In the genomic region with DNA sequence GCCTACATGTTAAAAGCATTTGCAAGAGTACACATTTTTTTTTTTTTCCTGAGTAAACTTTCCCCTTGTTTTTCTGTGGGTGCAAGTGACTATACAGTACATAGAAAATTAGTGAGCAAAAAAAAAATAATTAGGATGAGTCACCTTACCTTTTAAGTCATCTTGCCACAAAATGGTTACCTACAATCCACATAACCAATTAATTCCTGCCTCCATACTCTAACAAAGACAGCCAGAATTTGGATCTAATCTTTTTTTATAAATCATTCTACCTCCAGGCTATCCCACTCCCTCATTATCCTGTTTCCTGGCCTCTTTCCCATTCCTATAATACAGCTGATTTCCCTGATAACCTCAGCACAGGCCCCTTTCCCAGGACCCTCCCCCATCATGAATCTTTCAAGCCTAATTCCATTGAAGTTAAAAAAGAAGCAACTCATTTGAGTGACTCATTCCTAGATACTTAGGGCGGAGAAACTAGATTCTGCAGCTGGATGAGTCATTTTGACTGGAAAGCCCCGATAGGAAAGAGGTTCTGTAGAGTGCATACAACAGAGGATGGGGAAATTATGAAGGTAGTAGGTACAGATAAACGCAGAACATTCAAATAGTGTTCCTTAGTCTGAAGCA, we compare ENCODE assay signal across 8 cellular contexts.
DNase-seq lines count a peak whose midpoint lies in the region; ATAC-seq, FAIRE-seq and TF ChIP-seq lines count a peak whose summit lies in the region.

No MANE protein-coding gene starts in this region.

- BruUV-seq in PC-9 (replicated peaks; lab: Mats Ljungman, UMichigan) = no TSS peak

- peaks cover 25% of the 10 kb centered on the region; the same call in 1 of the 2 replicates for H3K9me3 ChIP-seq in PC-9 (ENCODE audit: insufficient read depth, low read depth)
- H3K9me3 ChIP-seq in naive thymus-derived CD4-positive, alpha-beta T cell (ENCODE audit: control insufficient read depth in 2 of 3, low read length in 3 of 3) = peaks cover 0 to 5% (median 0%) of the 10 kb centered on the region in 3 experiments

- peak; percentile 20 for DNase-seq in stimulated activated CD4-positive, alpha-beta T cell treated with anti-CD3 and anti-CD28 coated beads, Interleukin-12 subunit alpha, Interleukin-12 subunit beta, amount 100 ng/mL, for 4 hours
- DNase-seq in stimulated activated CD4-positive, alpha-beta T cell treated with anti-CD3 and anti-CD28 coated beads, Interleukin-2, amount 100 ng/mL, for 48 hours = no peak
- peak; percentile 77 to 96 for DNase-seq in PC-9
- peak; percentile 99 for DNase-seq in bronchial epithelial cell (ENCODE audit: low read depth)
- peak in 1 of 9 donors; percentile 43 for DNase-seq in naive thymus-derived CD4-positive, alpha-beta T cell
- no peak for DNase-seq in NK-92 (lab: John Stamatoyannopoulos, UW; ENCODE audit: unreplicated experiment)
- DNase-seq in cerebellum (ENCODE audit: low spot score) = no peak

- H3F3A ChIP-seq in PC-9 (ENCODE audit: insufficient read depth, low read depth) = peaks cover 30% of the 10 kb centered on the region

- peaks cover 0 to 38% (median 0%) of the 10 kb centered on the region in 7 donors for H3K4me1 Mint-ChIP-seq in naive thymus-derived CD4-positive, alpha-beta T cell

- H3K36me3 ChIP-seq in PC-9 (ENCODE audit: low read depth) (peaks cover 3% of the 10 kb centered on the region; the same call in 1 of the 2 replicates), bronchial epithelial cell (ENCODE audit: control insufficient read depth, insufficient read depth, low read length) (no peaks in the 10 kb centered on the region)
- H3K36me3 ChIP-seq in naive thymus-derived CD4-positive, alpha-beta T cell (ENCODE audit: control insufficient read depth in 2 of 3, insufficient read depth in 3 of 3, low read length in 3 of 3) = no peaks in the 10 kb centered on the region

- peaks cover 5 to 56% (median 47%) of the 10 kb centered on the region in 5 donors for H3K36me3 Mint-ChIP-seq in naive thymus-derived CD4-positive, alpha-beta T cell

- TF ChIP-seq CTCF in PC-9 (conservative IDR thresholded peaks at IDR 0.05) (no peak), bronchial epithelial cell (IDR thresholded peaks at IDR 0.05; ENCODE audit: insufficient read depth, low read length, severe bottlenecking) (no peak)

- no peaks in the 10 kb centered on the region for H3K27me3 ChIP-seq in PC-9 (ENCODE audit: insufficient read depth, low read depth)
- no peaks in the 10 kb centered on the region for H3K27me3 ChIP-seq in bronchial epithelial cell (ENCODE audit: control insufficient read depth, insufficient read depth, low read length)
- no peaks in the 10 kb centered on the region for H3K27me3 ChIP-seq in naive thymus-derived CD4-positive, alpha-beta T cell (ENCODE audit: control insufficient read depth in 2 of 2, insufficient read depth in 2 of 2, low read length in 2 of 2)

- H3K9me2 ChIP-seq in PC-9 (ENCODE audit: insufficient read depth) = no peaks in the 10 kb centered on the region

- peak overlapping the region in 2 of 9 donors; percentile 25 to 98 for H3K27ac Mint-ChIP-seq in naive thymus-derived CD4-positive, alpha-beta T cell

- POLR2A ChIA-PET in PC-9 (lab: Charles Lee; ENCODE audit: unreplicated experiment) = interaction anchor here (0.6 to 0.7 kb wide), 3 partner anchors 68 to 204 kb away, joined by 4 to 6 read pairs (median 5); no protein-coding TSS in a partner anchor
- POLR2A ChIA-PET in naive thymus-derived CD4-positive, alpha-beta T cell (lab: Charles Lee) = no interaction called here

- 0 out of 2 replicates have a peak, but pooled peaks cover 3% of the 10 kb centered on the region for H3K79me2 ChIP-seq in PC-9 (ENCODE audit: low read depth)

- peak; percentile 60 for ATAC-seq in HG02678 (IDR thresholded peaks at IDR 0.05; ENCODE audit: unreplicated experiment)
- ATAC-seq in naive thymus-derived CD4-positive, alpha-beta T cell = peak; percentile 61

- peak overlapping the region; percentile 99 for H3K27ac ChIP-seq in PC-9
- H3K27ac ChIP-seq in naive thymus-derived CD4-positive, alpha-beta T cell (ENCODE audit: low read depth, low read length) = no peak overlapping the region

- intact Hi-C loops in PC-9 (cut with micrococcal nuclease; ENCODE audit: unreplicated experiment) = loop anchor here (1.0 to 10.0 kb wide), 6 partner anchors 73 to 633 kb away; partner anchors contain the start of genes C4orf51 and MMAA
- intact Hi-C loops in naive thymus-derived CD4-positive, alpha-beta T cell (cut with micrococcal nuclease) = loop anchor here in 1 of 2 donors (1.0 to 5.0 kb wide), 5 partner anchors 21 to 189 kb away; partner anchors contain the start of gene MMAA

- peak overlapping the region; percentile 35; the same call in 1 of the 2 replicates for H3K4me3 ChIP-seq in PC-9
- no peak overlapping the region for H3K4me3 ChIP-seq in bronchial epithelial cell (ENCODE audit: low read depth, low read length)
- no peak overlapping the region for H3K4me3 ChIP-seq in naive thymus-derived CD4-positive, alpha-beta T cell (ENCODE audit: low read length)

- H3K9me3 Mint-ChIP-seq in naive thymus-derived CD4-positive, alpha-beta T cell = peaks cover 0 to 25% (median 6%) of the 10 kb centered on the region in 11 donors

- peak overlapping the region; percentile 69 for H3K4me2 ChIP-seq in PC-9

- peak overlapping the region in 2 of 10 donors; percentile 13 to 81 for H3K4me3 Mint-ChIP-seq in naive thymus-derived CD4-positive, alpha-beta T cell

- peaks cover 26% of the 10 kb centered on the region for H3K4me1 ChIP-seq in PC-9 (replicated peaks; ENCODE audit: insufficient read depth)
- no peaks in the 10 kb centered on the region for H3K4me1 ChIP-seq in naive thymus-derived CD4-positive, alpha-beta T cell (ENCODE audit: control insufficient read depth in 2 of 2, insufficient read depth in 2 of 2, low read length in 2 of 2)

- H4K20me1 ChIP-seq in PC-9 (ENCODE audit: insufficient read depth) = no peaks in the 10 kb centered on the region

- FAIRE-seq in bronchial epithelial cell (lab: Jason Lieb, UNC) = no peak

- H2AFZ ChIP-seq in PC-9 = no peak overlapping the region

- CTCF ChIA-PET in PC-9 (lab: Charles Lee) = interaction anchor here (0.6 kb wide), 1 partner anchor 153 kb away, joined by 4 read pairs; no protein-coding TSS in a partner anchor
- CTCF ChIA-PET in naive thymus-derived CD4-positive, alpha-beta T cell (lab: Charles Lee) = no interaction called here

- H3K27me3 Mint-ChIP-seq in naive thymus-derived CD4-positive, alpha-beta T cell = no peaks in the 10 kb centered on the region

Comparison
In these comparisons a context has a peak if more than half of its experiments do, and no peak if none do; other contexts are left out.
1. DNase-seq: peak in stimulated activated CD4-positive, alpha-beta T cell treated with anti-CD3 and anti-CD28 coated beads, Interleukin-12 subunit alpha, Interleukin-12 subunit beta, amount 100 ng/mL, for 4 hours (single experiment), PC-9 (2 of 2) and bronchial epithelial cell (single experiment); none in stimulated activated CD4-positive, alpha-beta T cell treated with anti-CD3 and anti-CD28 coated beads, Interleukin-2, amount 100 ng/mL, for 48 hours (0 of 2), NK-92 (single experiment) and cerebellum (single experiment).